In genomic region chr5:67364381-67364970, GRCh38 we compare ENCODE assay signal across 18 cellular contexts.
"Had no signal": no experiment of that assay in that cellular context is flagged by ENCODE, and none has a peak within 500 bp of the region (broad histone marks: within the 10 kb centered on the region; RNA-seq: fewer than 3 reads in every experiment).

No MANE protein-coding gene starts in this region.

- DNase-seq: effector memory CD8-positive, alpha-beta T cell; glutamatergic neuron; immature natural killer cell; kidney; left cardiac atrium; mammary epithelial cell; mucosa of descending colon; naive thymus-derived CD8-positive, alpha-beta T cell; stimulated activated CD4-positive, alpha-beta T cell treated with anti-CD3 and anti-CD28 coated beads, Interleukin-2, amount 100 ng/mL, for 48 hours; stimulated activated naive CD4-positive, alpha-beta T cell treated with Interleukin-2 at 50 U/mL for 16 hours; upper lobe of left lung; uterus had no signal

- H3K27me3 ChIP-seq: esophagus muscularis mucosa, gastroesophageal sphincter, right atrium auricular region, upper lobe of left lung, uterus had no signal

- H3K9me3 ChIP-seq: esophagus muscularis mucosa, gastroesophageal sphincter, mucosa of descending colon, right atrium auricular region, upper lobe of left lung, uterus had no signal

- H3K4me2 ChIP-seq: smooth muscle cell had no signal

- H3K36me3 ChIP-seq: esophagus muscularis mucosa, gastroesophageal sphincter, right atrium auricular region, upper lobe of left lung, uterus had no signal

- H3K9me3 Mint-ChIP-seq: dendritic cell treated with granulocyte-macrophage colony-stimulating factor and Interleukin-4, amounts not matched to agents 40 ng/mL and 50 ng/mL, for 4 days; effector memory CD8-positive, alpha-beta T cell; immature natural killer cell; naive thymus-derived CD8-positive, alpha-beta T cell had no signal

- H3K4me3 Mint-ChIP-seq: dendritic cell treated with granulocyte-macrophage colony-stimulating factor and Interleukin-4, amounts not matched to agents 40 ng/mL and 50 ng/mL, for 4 days; effector memory CD8-positive, alpha-beta T cell; immature natural killer cell; naive thymus-derived CD8-positive, alpha-beta T cell had no signal

- ATAC-seq: effector memory CD8-positive, alpha-beta T cell; gastroesophageal sphincter; left cardiac atrium; mucosa of descending colon; naive thymus-derived CD8-positive, alpha-beta T cell had no signal

- H3K27ac ChIP-seq: epithelial cell of prostate, esophagus muscularis mucosa, gastroesophageal sphincter, right atrium auricular region, upper lobe of left lung, uterus had no signal

- H3K36me3 Mint-ChIP-seq: naive thymus-derived CD8-positive, alpha-beta T cell had no signal

- H3K4me1 ChIP-seq: right atrium auricular region, upper lobe of left lung, uterus had no signal

- H3K27ac Mint-ChIP-seq: dendritic cell treated with granulocyte-macrophage colony-stimulating factor and Interleukin-4, amounts not matched to agents 40 ng/mL and 50 ng/mL, for 4 days; effector memory CD8-positive, alpha-beta T cell; naive thymus-derived CD8-positive, alpha-beta T cell had no signal

- H3K27me3 Mint-ChIP-seq: dendritic cell treated with granulocyte-macrophage colony-stimulating factor and Interleukin-4, amounts not matched to agents 40 ng/mL and 50 ng/mL, for 4 days had no signal

- H3K4me3 ChIP-seq: esophagus muscularis mucosa, gastroesophageal sphincter, mucosa of descending colon, right atrium auricular region, smooth muscle cell, upper lobe of left lung, uterus had no signal
